8 cellular contexts compared by ENCODE assay signal in genomic region chr22:39174498-39175120, GRCh38. TPM values are rescaled to one million over a fixed set of nuclear protein-coding genes. Genes with fewer than 3 reads are reported as not detected.
A peak's percentile ranks its signal among the peaks of the same experiment; 100 is the strongest.
DNase-seq lines count a peak whose midpoint lies in the region; ATAC-seq and TF ChIP-seq lines count a peak whose summit lies in the region.

No MANE protein-coding gene starts in this region.

- no peak for TF ChIP-seq CTCF in BE2C (IDR thresholded peaks at IDR 0.05; ENCODE audit: low read depth, low read length)

- peak overlapping the region; percentile 67 for H4K91ac ChIP-seq in mesenchymal stem cell (ENCODE audit: low read length)

- H3K4me1 ChIP-seq in BE2C = peaks cover 4% of the 10 kb centered on the region; the same call in 1 of the 2 replicates
- H3K4me1 ChIP-seq in mesenchymal stem cell (ENCODE audit: control insufficient read depth, insufficient read depth, low read depth, low read length) = peaks cover 62% of the 10 kb centered on the region

- H3K4me3 ChIP-seq in BE2C (ENCODE audit: low read depth, low read length) = no peak overlapping the region
- no peak overlapping the region for H3K4me3 ChIP-seq in Jurkat, Clone E6-1 (ENCODE audit: low read length)
- H3K4me3 ChIP-seq in mesenchymal stem cell (ENCODE audit: insufficient read depth in 1 of 2, low read depth in 1 of 2, low read length in 2 of 2) = no peak overlapping the region

- peak overlapping the region; percentile 95 for H4K8ac ChIP-seq in mesenchymal stem cell (ENCODE audit: low read length)

- ATAC-seq in HG03139 (IDR thresholded peaks at IDR 0.05; ENCODE audit: unreplicated experiment) (no peak), HG02938 (IDR thresholded peaks at IDR 0.05; ENCODE audit: unreplicated experiment) (no peak)

- peak overlapping the region; percentile 97 for H2BK15ac ChIP-seq in mesenchymal stem cell (ENCODE audit: low read depth, poor library complexity, severe bottlenecking)

- 3% methylated on average over 14 of the region's 17 CpGs for WGBS in mesenchymal stem cell

- no peak overlapping the region for H2AFZ ChIP-seq in mesenchymal stem cell (ENCODE audit: low read depth, low read length)

- H3K4ac ChIP-seq in mesenchymal stem cell (ENCODE audit: low read depth in 1 of 2, low read length in 2 of 2) = peak overlapping the region; percentile 86 to 93

- H2BK5ac ChIP-seq in mesenchymal stem cell (ENCODE audit: low read depth, low read length, poor library complexity, severe bottlenecking) = peak overlapping the region; percentile 97

- peaks cover 6% of the 10 kb centered on the region for H3K79me1 ChIP-seq in mesenchymal stem cell (replicated peaks; ENCODE audit: low read length, poor library complexity, severe bottlenecking)

- no peaks in the 10 kb centered on the region for H3K36me3 ChIP-seq in BE2C
- no peaks in the 10 kb centered on the region for H3K36me3 ChIP-seq in mesenchymal stem cell (ENCODE audit: control insufficient read depth in 1 of 2, insufficient read depth in 2 of 2, low read depth in 1 of 2, low read length in 2 of 2)

- peak overlapping the region; percentile 95 to 97 for H3K18ac ChIP-seq in mesenchymal stem cell (ENCODE audit: low read depth in 1 of 2, low read length in 2 of 2)

- no peak overlapping the region for H3K23ac ChIP-seq in mesenchymal stem cell (ENCODE audit: low read length in 2 of 2)

- H3K9ac ChIP-seq in mesenchymal stem cell (ENCODE audit: low read length) = peak overlapping the region; percentile 64

- H3K27me3 ChIP-seq in BE2C (no peaks in the 10 kb centered on the region), mesenchymal stem cell (ENCODE audit: control insufficient read depth in 1 of 2, insufficient read depth in 1 of 2, low read length in 2 of 2) (peaks cover 0 to 11% of the 10 kb centered on the region in 2 experiments)

- H3K27ac ChIP-seq in mesenchymal stem cell (ENCODE audit: low read length, poor library complexity, severe bottlenecking) = peak overlapping the region; percentile 97

- H3K9me3 ChIP-seq in BE2C (no peaks in the 10 kb centered on the region), mesenchymal stem cell (ENCODE audit: control insufficient read depth, low read length) (no peaks in the 10 kb centered on the region)

- H3K4me2 ChIP-seq in mesenchymal stem cell (ENCODE audit: low read length, poor library complexity, severe bottlenecking) = peak overlapping the region; percentile 35

- peak; percentile 68 for DNase-seq in BE2C
- DNase-seq in Jurkat, Clone E6-1 (ENCODE audit: low read depth, low spot score) = peak; percentile 66
- peak; percentile 79 for DNase-seq in activated CD8-positive, alpha-beta memory T cell treated with anti-CD3 and anti-CD28 coated beads for 24 hours
- DNase-seq in effector CD4-positive, alpha-beta T cell = peak; percentile 61
- peak; percentile 94 for DNase-seq in mesenchymal stem cell
- peak; percentile 59 to 62 for DNase-seq in stimulated activated CD8-positive, alpha-beta memory T cell treated with anti-CD3 and anti-CD28 coated beads, Interleukin-2, amount 100 ng/mL, for 1 hour (ENCODE audit: low read depth in 2 of 2)

- H2BK12ac ChIP-seq in mesenchymal stem cell (ENCODE audit: low read length in 2 of 2) = peak overlapping the region; percentile 98 to 100

- peak overlapping the region in 1 of 2 experiments; percentile 90 for H3K14ac ChIP-seq in mesenchymal stem cell (ENCODE audit: low read length in 2 of 2)

- H2BK120ac ChIP-seq in mesenchymal stem cell (ENCODE audit: low read depth, low read length) = peak overlapping the region; percentile 100

- H2AK5ac ChIP-seq in mesenchymal stem cell (ENCODE audit: low read length, severe bottlenecking) = peak overlapping the region; percentile 100

RNA-seq across cellular contexts. Expression of gene CBX7, which starts 22.1 kb away (rescaled TPM):
- polyA plus RNA-seq in BE2C (2012; ENCODE audit: insufficient read depth, insufficient read length, low read depth) = not detected
- polyA plus RNA-seq in Jurkat, Clone E6-1 (2012; ENCODE audit: insufficient read depth, insufficient read length) = 5.1 TPM
- 2.0 TPM for polyA plus RNA-seq in mesenchymal stem cell (2013, experiment 1 of 2)
- 1.6 TPM for polyA plus RNA-seq in mesenchymal stem cell (2013, experiment 2 of 2)
